19 cellular contexts compared by ENCODE assay signal in the genomic region with DNA sequence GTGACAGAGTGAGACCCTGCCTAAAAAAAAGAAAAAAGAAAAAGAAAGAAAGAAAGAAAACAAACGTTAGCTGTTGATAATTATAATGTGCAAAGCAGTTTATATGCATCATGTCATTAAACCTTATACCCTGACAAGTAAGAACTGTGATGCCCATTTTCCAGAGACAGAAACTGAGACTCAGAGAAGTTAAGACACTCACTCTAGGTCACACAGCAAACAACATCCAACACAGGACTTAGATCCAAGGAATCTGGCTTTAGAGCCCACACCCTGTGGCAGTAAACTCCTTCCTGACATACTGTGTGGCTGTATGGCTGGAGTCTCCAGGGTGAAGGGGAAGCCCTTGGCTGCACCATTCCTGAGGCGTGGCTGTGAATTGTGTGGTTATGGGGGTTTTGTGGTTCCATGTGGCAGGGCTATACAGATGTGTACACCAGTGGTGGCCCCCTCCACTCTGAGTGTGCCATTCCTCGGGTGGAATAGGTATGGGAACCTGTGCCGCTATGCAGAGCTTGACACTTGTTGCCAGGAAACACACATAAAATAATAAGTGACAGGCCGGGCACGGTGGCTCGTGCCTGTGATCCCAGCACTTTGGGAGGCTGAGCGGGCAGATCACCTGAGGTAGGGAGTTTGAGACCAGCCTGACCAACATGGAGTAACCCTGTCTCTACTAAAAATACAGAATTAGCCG.
"Had no signal": no experiment of that assay in that cellular context is flagged by ENCODE, and none has a peak within 500 bp of the region (broad histone marks: within the 10 kb centered on the region; RNA-seq: fewer than 3 reads in every experiment).

No MANE protein-coding gene starts in this region.

- H3K4me1 ChIP-seq: body of pancreas, lower lobe of right lung, parathyroid adenoma had no signal

- ATAC-seq: body of pancreas, T-helper 17 cell had no signal

- FAIRE-seq: frontal cortex had no signal

- H2AFZ ChIP-seq: hepatocyte, parathyroid adenoma had no signal

- H3K4me2 ChIP-seq: hepatocyte had no signal

- H3K27ac ChIP-seq: body of pancreas, esophagus muscularis mucosa, hepatocyte, lower lobe of right lung, parathyroid adenoma, tibial artery had no signal

- H3K4me3 ChIP-seq: body of pancreas, esophagus muscularis mucosa, hepatocyte, lower lobe of right lung, mucosa of descending colon, tibial artery had no signal

- DNase-seq: activated CD4-positive, alpha-beta memory T cell treated with anti-CD3 and anti-CD28 coated beads for 36 hours; activated CD4-positive, alpha-beta T cell treated with anti-CD3 and anti-CD28 coated beads for 48 hours; activated effector memory CD4-positive, alpha-beta T cell treated with anti-CD3 and anti-CD28 coated beads, Interleukin-2, amount 50 U/mL, for 16 hours; activated T-cell treated with anti-CD3 and anti-CD28 coated beads, Interleukin-2, amount 50 U/mL, for 48 hours; effector memory CD4-positive, alpha-beta T cell; glutamatergic neuron; immature natural killer cell; mesendoderm; mucosa of descending colon; nephron progenitor cell; stimulated activated CD4-positive, alpha-beta T cell treated with anti-CD3 and anti-CD28 coated beads, Interleukin-12 subunit alpha, Interleukin-12 subunit beta, amount 100 ng/mL, for 4 hours; T-helper 17 cell had no signal

- H3K9ac ChIP-seq: parathyroid adenoma had no signal

- H3K27me3 ChIP-seq: body of pancreas, esophagus muscularis mucosa, hepatocyte, tibial artery had no signal

- H3K79me2 ChIP-seq: hepatocyte, parathyroid adenoma had no signal

- H3K9me3 ChIP-seq: body of pancreas, esophagus muscularis mucosa, lower lobe of right lung, mucosa of descending colon, tibial artery had no signal
